9 cellular contexts compared by ENCODE assay signal in the genomic region with DNA sequence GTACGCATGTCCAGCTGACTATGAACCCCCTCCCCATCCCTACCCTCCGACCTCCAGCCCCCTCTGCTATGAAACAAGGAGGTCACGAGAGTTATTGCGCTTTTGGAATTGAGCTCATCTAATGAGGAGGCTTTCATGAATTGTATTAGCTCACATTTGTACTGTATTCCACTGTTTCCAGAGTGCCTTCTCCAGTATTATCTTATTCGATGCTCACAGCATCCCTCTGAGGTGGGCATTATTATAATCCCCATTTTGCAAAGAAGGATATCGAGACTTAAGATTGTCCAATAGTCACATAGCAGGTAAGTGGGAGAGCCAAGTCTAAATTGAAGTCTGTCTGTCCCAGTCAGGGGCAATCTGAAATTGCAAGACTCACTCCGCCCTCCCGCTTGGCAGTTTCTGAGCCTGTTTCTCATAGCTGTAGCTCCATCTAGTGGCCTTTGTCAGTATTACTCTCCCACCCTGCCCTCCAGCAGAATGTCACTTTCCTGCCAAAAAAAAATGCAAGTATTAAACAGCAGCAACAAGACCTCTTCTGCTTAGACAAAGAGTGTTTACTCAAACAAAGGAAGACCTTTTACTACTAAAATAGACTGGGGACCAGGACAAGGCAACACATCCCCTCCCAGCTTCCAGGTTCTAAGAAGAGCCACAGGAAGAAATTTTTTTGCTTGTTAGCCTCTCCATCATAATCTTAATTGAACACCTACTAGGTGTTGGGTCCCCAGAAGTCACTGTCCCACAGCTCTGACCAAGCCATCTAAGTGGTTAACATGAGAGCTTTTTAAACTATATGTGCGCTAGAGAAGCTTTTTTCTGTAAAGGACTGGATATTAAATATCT. TPM values are rescaled to one million over a fixed set of nuclear protein-coding genes. Genes with fewer than 3 reads are reported as not detected.
DNase-seq lines count a peak whose midpoint lies in the region; TF ChIP-seq lines count a peak whose summit lies in the region.
"Had no signal": no experiment of that assay in that cellular context is flagged by ENCODE, and none has a peak within 500 bp of the region (broad histone marks: within the 10 kb centered on the region; RNA-seq: fewer than 3 reads in every experiment).

No MANE protein-coding gene starts in this region.

- H3K27ac ChIP-seq in KMS-11 (no peak overlapping the region), osteoblast (ENCODE audit: low read depth, low read length) (no peak overlapping the region)
- H3K27ac ChIP-seq: BLaER1 had no signal

- H3K9me3 ChIP-seq in osteoblast (ENCODE audit: low read depth, low read length), result no peaks in the 10 kb centered on the region
- H3K9me3 ChIP-seq: BLaER1 had no signal

- intact Hi-C loops in activated T-helper 1 cell treated with anti-CD3 and anti-CD28 coated beads, Interleukin-12 subunit alpha, Interleukin-12 subunit beta, Interleukin-2, Interleukin-4 antibody, amounts not matched to agents 30 ng/mL and 10 ng/mL and 1 ng/mL, durations not matched to agents 14 hours and 24 hours and 36 hours (cut with micrococcal nuclease), result loop anchor here (1.0 to 10.0 kb wide), 3 partner anchors 101 to 566 kb away; no protein-coding TSS in a partner anchor

- H3K4me2 ChIP-seq in KMS-11, result no peak overlapping the region
- no peak overlapping the region for H3K4me2 ChIP-seq in osteoblast (ENCODE audit: insufficient read depth, low read length)
- H3K4me2 ChIP-seq: BLaER1 had no signal

- H3K4me1 ChIP-seq in KMS-11 (ENCODE audit: low read depth, poor library complexity, severe bottlenecking), result no peaks in the 10 kb centered on the region
- no peaks in the 10 kb centered on the region for H3K4me1 ChIP-seq in osteoblast (ENCODE audit: insufficient read depth, low read length)
- H3K4me1 ChIP-seq: BLaER1 had no signal

- H2AFZ ChIP-seq in KMS-11 (ENCODE audit: low read depth) (no peak overlapping the region), osteoblast (ENCODE audit: low read length) (no peak overlapping the region)

- H3K27me3 Mint-ChIP-seq in activated T-helper 1 cell treated with anti-CD3 and anti-CD28 coated beads, Interleukin-12 subunit alpha, Interleukin-12 subunit beta, Interleukin-2, Interleukin-4 antibody, amounts not matched to agents 30 ng/mL and 10 ng/mL and 1 ng/mL, durations not matched to agents 14 hours and 24 hours and 36 hours (ENCODE audit: insufficient read depth), result peaks cover 4% of the 10 kb centered on the region
- H3K27me3 Mint-ChIP-seq in type B pancreatic cell, result peaks cover 44% of the 10 kb centered on the region

- H3K36me3 Mint-ChIP-seq in activated T-helper 1 cell treated with anti-CD3 and anti-CD28 coated beads, Interleukin-12 subunit alpha, Interleukin-12 subunit beta, Interleukin-2, Interleukin-4 antibody, amounts not matched to agents 30 ng/mL and 10 ng/mL and 1 ng/mL, durations not matched to agents 14 hours and 24 hours and 36 hours (ENCODE audit: low read depth), result no peaks in the 10 kb centered on the region
- H3K36me3 Mint-ChIP-seq in type B pancreatic cell, result no peaks in the 10 kb centered on the region

- H3K9me3 Mint-ChIP-seq in activated T-helper 1 cell treated with anti-CD3 and anti-CD28 coated beads, Interleukin-12 subunit alpha, Interleukin-12 subunit beta, Interleukin-2, Interleukin-4 antibody, amounts not matched to agents 30 ng/mL and 10 ng/mL and 1 ng/mL, durations not matched to agents 14 hours and 24 hours and 36 hours, result no peaks in the 10 kb centered on the region
- no peaks in the 10 kb centered on the region for H3K9me3 Mint-ChIP-seq in type B pancreatic cell

- H3K79me2 ChIP-seq in KMS-11 (ENCODE audit: insufficient read depth, low read depth) (no peaks in the 10 kb centered on the region), osteoblast (ENCODE audit: insufficient read depth, low read length) (no peaks in the 10 kb centered on the region)

- no peaks in the 10 kb centered on the region for H3K4me1 Mint-ChIP-seq in activated T-helper 1 cell treated with anti-CD3 and anti-CD28 coated beads, Interleukin-12 subunit alpha, Interleukin-12 subunit beta, Interleukin-2, Interleukin-4 antibody, amounts not matched to agents 30 ng/mL and 10 ng/mL and 1 ng/mL, durations not matched to agents 14 hours and 24 hours and 36 hours (ENCODE audit: low read depth)
- H3K4me1 Mint-ChIP-seq in type B pancreatic cell (ENCODE audit: unreplicated experiment), result no peaks in the 10 kb centered on the region

- no peak overlapping the region for H3K27ac Mint-ChIP-seq in activated T-helper 1 cell treated with anti-CD3 and anti-CD28 coated beads, Interleukin-12 subunit alpha, Interleukin-12 subunit beta, Interleukin-2, Interleukin-4 antibody, amounts not matched to agents 30 ng/mL and 10 ng/mL and 1 ng/mL, durations not matched to agents 14 hours and 24 hours and 36 hours
- H3K27ac Mint-ChIP-seq in type B pancreatic cell, result no peak overlapping the region

- no peak overlapping the region for H3K4me3 Mint-ChIP-seq in activated T-helper 1 cell treated with anti-CD3 and anti-CD28 coated beads, Interleukin-12 subunit alpha, Interleukin-12 subunit beta, Interleukin-2, Interleukin-4 antibody, amounts not matched to agents 30 ng/mL and 10 ng/mL and 1 ng/mL, durations not matched to agents 14 hours and 24 hours and 36 hours
- no peak overlapping the region for H3K4me3 Mint-ChIP-seq in type B pancreatic cell

- TF ChIP-seq CTCF in KMS-11 (conservative IDR thresholded peaks at IDR 0.05; ENCODE audit: low read depth, low read length) (peak; percentile 75), foreskin fibroblast (IDR thresholded peaks at IDR 0.05; ENCODE audit: low read depth, low read length) (peak; percentile 77), osteoblast (IDR thresholded peaks at IDR 0.05; ENCODE audit: extremely low read depth, low read depth, low read length) (peak; percentile 88), type B pancreatic cell (conservative IDR thresholded peaks at IDR 0.05) (peak; percentile 94)

- DNase-seq in NCI-H2081 (lab: John Stamatoyannopoulos, UW) (peak; percentile 37 to 57), NCI-H2081 treated with DMSO at 0.1 percent for 48 hours (lab: John Stamatoyannopoulos, UW) (no peak), RKO (ENCODE audit: low spot score) (peak; percentile 70), foreskin fibroblast (peak; percentile 44 to 83), osteoblast (ENCODE audit: insufficient read length, low spot score, missing footprints) (peak; percentile 67), type B pancreatic cell (ENCODE audit: extremely low spot score, unreplicated experiment) (no peak)
- DNase-seq in activated T-helper 1 cell treated with anti-CD3 and anti-CD28 coated beads, Interleukin-12 subunit alpha, Interleukin-12 subunit beta, Interleukin-2, Interleukin-4 antibody, amounts not matched to agents 30 ng/mL and 10 ng/mL and 1 ng/mL, durations not matched to agents 14 hours and 24 hours and 36 hours (ENCODE audit: low spot score), result peak; percentile 33

- H4K20me1 ChIP-seq in KMS-11 (ENCODE audit: insufficient read depth) (no peaks in the 10 kb centered on the region), osteoblast (ENCODE audit: insufficient read depth, low read length) (no peaks in the 10 kb centered on the region)
- H4K20me1 ChIP-seq: BLaER1 had no signal

- no peak overlapping the region for H3K9ac ChIP-seq in KMS-11
- H3K9ac ChIP-seq: BLaER1 had no signal

- H3K27me3 ChIP-seq in KMS-11 (ENCODE audit: insufficient read depth, low read depth) (no peaks in the 10 kb centered on the region), osteoblast (ENCODE audit: insufficient read depth, low read length) (no peaks in the 10 kb centered on the region)
- H3K27me3 ChIP-seq: BLaER1 had no signal

- H3K36me3 ChIP-seq in KMS-11 (ENCODE audit: insufficient read depth) (no peaks in the 10 kb centered on the region), osteoblast (ENCODE audit: insufficient read depth, low read length) (no peaks in the 10 kb centered on the region)
- H3K36me3 ChIP-seq: BLaER1 had no signal

- H3K4me3 ChIP-seq in KMS-11 (IDR thresholded peaks at IDR 0.05; ENCODE audit: insufficient read depth, low read depth, low read length) (no peak overlapping the region), foreskin fibroblast (ENCODE audit: low read depth in 1 of 2, low read length in 2 of 2) (no peak overlapping the region), osteoblast (ENCODE audit: insufficient read depth, low read length) (no peak overlapping the region)
- H3K4me3 ChIP-seq: BLaER1 had no signal

RNA-seq across cellular contexts. Expression of gene TMEM233, which starts 48.6 kb away (rescaled TPM):
- total RNA-seq in activated T-helper 1 cell treated with anti-CD3 and anti-CD28 coated beads, Interleukin-12 subunit alpha, Interleukin-12 subunit beta, Interleukin-2, Interleukin-4 antibody, amounts not matched to agents 30 ng/mL and 10 ng/mL and 1 ng/mL, durations not matched to agents 14 hours and 24 hours and 36 hours, result not detected in 2 replicates
- total RNA-seq in osteoblast (under 0.01 TPM in 1 of 2 replicates, not detected in the other), type B pancreatic cell (ENCODE audit: low replicate concordance) (not detected in 2 replicates)

Comparison
In these comparisons a context has a peak if more than half of its experiments do, and no peak if none do; other contexts are left out.
1. DNase-seq: peak in NCI-H2081 (2 of 2), RKO (single experiment), activated T-helper 1 cell treated with anti-CD3 and anti-CD28 coated beads, Interleukin-12 subunit alpha, Interleukin-12 subunit beta, Interleukin-2, Interleukin-4 antibody, amounts not matched to agents 30 ng/mL and 10 ng/mL and 1 ng/mL, durations not matched to agents 14 hours and 24 hours and 36 hours (single experiment), foreskin fibroblast (2 of 2) and osteoblast (single experiment); none in NCI-H2081 treated with DMSO at 0.1 percent for 48 hours (single experiment) and type B pancreatic cell (single experiment).
2. Peak in every context shown above with its lines, with median percentiles within 50 percentile points of each other: CTCF ChIP-seq.